ENCODE assay signal across 9 cellular contexts in genomic region chr20:31705598-31706597, GRCh38. TPM values are rescaled to one million over a fixed set of nuclear protein-coding genes. Genes with fewer than 3 reads are reported as not detected.
DNase-seq lines count a peak whose midpoint lies in the region; ATAC-seq and TF ChIP-seq lines count a peak whose summit lies in the region.
"Had no signal": no experiment of that assay in that cellular context is flagged by ENCODE, and none has a peak within 500 bp of the region (broad histone marks: within the 10 kb centered on the region; RNA-seq: fewer than 3 reads in every experiment).

No MANE protein-coding gene starts in this region.

- H3K4me1 ChIP-seq in Peyer's patch, result peaks cover 0 to 69% (median 4%) of the 10 kb centered on the region in 4 donors
- H3K4me1 ChIP-seq in lower lobe of right lung, result peaks cover 92% of the 10 kb centered on the region
- H3K4me1 ChIP-seq in HAP-1, result peaks cover 5% of the 10 kb centered on the region

- peak; percentile 48 for ATAC-seq in GM18519 (IDR thresholded peaks at IDR 0.05; ENCODE audit: low FRiP score, unreplicated experiment)
- peak; percentile 93 for ATAC-seq in HG02571 (IDR thresholded peaks at IDR 0.05; ENCODE audit: unreplicated experiment)
- peak; percentile 14 to 42 for ATAC-seq in lower lobe of right lung

- TF ChIP-seq POLR2A in Peyer's patch (IDR thresholded peaks at IDR 0.05), result no peak

- no peaks in the 10 kb centered on the region for H3K9me3 ChIP-seq in Peyer's patch
- no peaks in the 10 kb centered on the region for H3K9me3 ChIP-seq in lower lobe of right lung
- no peaks in the 10 kb centered on the region for H3K9me3 ChIP-seq in HAP-1
- H3K9me3 ChIP-seq: thoracic aorta had no signal

- in situ Hi-C loops in HAP-1 (cut with MboI; ENCODE audit: low sequenced_read_pairs), result no loop called here

- H3K27me3 ChIP-seq in Peyer's patch (no peaks in the 10 kb centered on the region), lower lobe of right lung (ENCODE audit: low read depth) (no peaks in the 10 kb centered on the region), HAP-1 (ENCODE audit: low read depth) (no peaks in the 10 kb centered on the region)

- TF ChIP-seq CTCF in Peyer's patch (IDR thresholded peaks at IDR 0.05) (no peak), lower lobe of right lung (IDR thresholded peaks at IDR 0.05) (no peak)

- DNase-seq in Peyer's patch (peak in 1 of 3 donors; percentile 57), lower lobe of right lung (no peak), DMS53 treated with DMSO at 0.1 percent for 48 hours (lab: John Stamatoyannopoulos, UW; ENCODE audit: unreplicated experiment) (no peak), middle frontal gyrus (ENCODE audit: extremely low spot score, low spot score) (no peak), retina (no peak), HAP-1 (ENCODE audit: low spot score in 2 of 2) (no peak)

- H3K4me3 ChIP-seq in Peyer's patch (no peak overlapping the region), lower lobe of right lung (no peak overlapping the region), HAP-1 (no peak overlapping the region)
- H3K4me3 ChIP-seq: thoracic aorta had no signal

- intact Hi-C loops in lower lobe of right lung (cut with DNase I), result no loop called here

- H3K36me3 ChIP-seq in Peyer's patch, result peaks cover 0 to 35% (median 3%) of the 10 kb centered on the region in 3 donors
- peaks cover 61% of the 10 kb centered on the region for H3K36me3 ChIP-seq in lower lobe of right lung
- H3K36me3 ChIP-seq in HAP-1 (replicated peaks), result peaks cover 34% of the 10 kb centered on the region

- H3K27ac ChIP-seq in Peyer's patch, result peak overlapping the region in 3 of 4 donors; percentile 56 to 92 (median 84)
- H3K27ac ChIP-seq in lower lobe of right lung, result peak overlapping the region; percentile 74

RNA-seq across cellular contexts. Expression of gene BCL2L1, which starts 16.8 kb away (rescaled TPM):
- total RNA-seq in Peyer's patch (100 to 1,000 TPM in 3 of 4 donors, 10 to 100 TPM in 1; 85.0 to 185 (median 144) TPM), lower lobe of right lung (126 TPM)

RNA-seq across cellular contexts. Expression of gene TPX2, which starts 33.2 kb away (rescaled TPM):
- total RNA-seq in Peyer's patch, result 10 to 100 TPM in 1 of 4 donors, 1 to 10 TPM in 3; 4.4 to 26.4 (median 9.3) TPM
- total RNA-seq in lower lobe of right lung, result 1.9 TPM

Comparison
In these comparisons a context has a peak if more than half of its experiments do, and no peak if none do; other contexts are left out.
1. ATAC-seq: peak in every context shown above with its lines; median percentile 93 in HG02571; 48 in GM18519; 28 in lower lobe of right lung.